1 cellular context compared by ENCODE assay signal in the genomic region with DNA sequence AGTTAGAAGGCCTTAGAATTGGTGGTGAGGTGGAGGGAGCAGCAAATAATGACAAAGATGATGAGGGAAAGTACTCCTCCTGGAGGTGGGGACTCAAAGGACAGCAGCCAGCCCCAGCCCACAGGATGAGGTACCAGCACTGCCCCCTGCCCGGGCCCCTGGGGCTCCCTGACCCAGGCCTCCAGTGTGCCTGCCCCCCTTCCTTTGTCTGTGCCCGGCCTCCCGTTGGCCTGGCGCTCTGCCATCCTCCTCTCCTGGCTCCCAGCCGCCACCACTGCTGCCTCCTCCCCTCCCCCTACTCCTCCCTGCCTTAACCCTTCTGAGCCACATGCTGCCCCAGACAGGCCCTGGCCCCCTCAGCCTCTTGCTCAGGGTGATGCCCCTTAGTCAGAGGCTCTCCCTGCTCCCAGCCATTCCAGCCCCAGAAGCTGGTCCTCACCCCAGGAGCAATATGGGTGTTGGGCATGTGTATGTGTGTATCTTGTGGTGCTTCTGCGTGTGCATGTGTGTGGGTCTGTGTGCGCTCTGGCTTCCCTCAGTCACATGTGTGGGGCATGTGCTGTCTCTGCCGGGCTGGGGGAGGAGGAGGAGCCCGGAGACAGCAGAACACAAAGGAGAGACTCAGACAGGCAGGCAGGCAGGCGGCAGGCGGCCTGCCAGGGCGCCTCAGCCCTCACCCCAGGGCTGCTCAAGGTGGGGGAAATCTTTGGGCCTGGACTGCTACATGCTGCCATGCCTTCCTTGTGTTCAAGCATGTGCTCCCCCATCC.
A peak's percentile ranks its signal among the peaks of the same experiment; 100 is the strongest.
TF ChIP-seq lines count a peak whose summit lies in the region.

No MANE protein-coding gene starts in this region.

TF ChIP-seq in HepG2, 621 proteins besides CTCF, POLR2A, EP300 and RAD21 (continued from another document and continues in another):
- TF ChIP-seq FLYWCH1 (CRISPR knock-in tag; IDR thresholded peaks at IDR 0.05) (no peak), AGO1 (IDR thresholded peaks at IDR 0.05; ENCODE audit: low read depth, low read length, poor library complexity, severe bottlenecking) (no peak), YY1 (IDR thresholded peaks at IDR 0.05; ENCODE audit: insufficient read depth, insufficient replicate concordance, low read depth, low read length) (no peak), POLR2G (IDR thresholded peaks at IDR 0.05; ENCODE audit: low read depth, low read length) (no peak), ZNF572 (CRISPR knock-in tag; IDR thresholded peaks at IDR 0.05) (no peak), SRY (CRISPR knock-in tag; IDR thresholded peaks at IDR 0.05) (no peak), ZNF432 (CRISPR knock-in tag; IDR thresholded peaks at IDR 0.05; ENCODE audit: borderline replicate concordance) (no peak), GLI4 (CRISPR knock-in tag; IDR thresholded peaks at IDR 0.05; ENCODE audit: borderline replicate concordance) (no peak), ZNF44 (CRISPR knock-in tag; IDR thresholded peaks at IDR 0.05) (no peak), ZNF7 (CRISPR knock-in tag; IDR thresholded peaks at IDR 0.05) (no peak), PPARG (CRISPR knock-in tag; conservative IDR thresholded peaks at IDR 0.05) (no peak), ZNF614 (CRISPR knock-in tag; IDR thresholded peaks at IDR 0.05; ENCODE audit: borderline replicate concordance) (no peak), ZNF143 (CRISPR knock-in tag; IDR thresholded peaks at IDR 0.05) (no peak), ZNF383 (CRISPR knock-in tag; IDR thresholded peaks at IDR 0.05; ENCODE audit: borderline replicate concordance) (no peak), POLR2AphosphoS2 (IDR thresholded peaks at IDR 0.05; ENCODE audit: low read depth, low read length) (no peak), RNF2 (conservative IDR thresholded peaks at IDR 0.05; ENCODE audit: low read depth) (no peak), MZF1 (CRISPR knock-in tag; IDR thresholded peaks at IDR 0.05; ENCODE audit: borderline replicate concordance) (no peak), AHR (CRISPR knock-in tag; IDR thresholded peaks at IDR 0.05) (0 out of 2 replicates have a peak, but pooled peaks have one; percentile 22), PCBP2 (optimal IDR thresholded peaks at IDR 0.05; ENCODE audit: low read depth, low read length, poor library complexity, severe bottlenecking) (no peak), NR2C2 (CRISPR knock-in tag; IDR thresholded peaks at IDR 0.05; ENCODE audit: borderline replicate concordance) (no peak), REXO4 (CRISPR knock-in tag; IDR thresholded peaks at IDR 0.05; ENCODE audit: borderline replicate concordance) (no peak), ARNT (IDR thresholded peaks at IDR 0.05) (no peak), ZNF160 (CRISPR knock-in tag; IDR thresholded peaks at IDR 0.05) (no peak), GATA4 (IDR thresholded peaks at IDR 0.05; ENCODE audit: borderline replicate concordance, low read depth) (no peak), CCDC6 (CRISPR knock-in tag; IDR thresholded peaks at IDR 0.05) (no peak), ZFP36L1 (CRISPR knock-in tag; IDR thresholded peaks at IDR 0.05) (no peak), RARG (CRISPR knock-in tag; IDR thresholded peaks at IDR 0.05; ENCODE audit: low read depth) (no peak), ZFP1 (CRISPR knock-in tag; IDR thresholded peaks at IDR 0.05) (no peak), ZNF335 (CRISPR knock-in tag; IDR thresholded peaks at IDR 0.05) (no peak), XRCC5 (optimal IDR thresholded peaks at IDR 0.05; ENCODE audit: low read length) (peak; percentile 58), ZC3H13 (CRISPR knock-in tag; IDR thresholded peaks at IDR 0.05) (no peak), NFYB (CRISPR knock-in tag; IDR thresholded peaks at IDR 0.05) (no peak), ZNF619 (CRISPR knock-in tag; IDR thresholded peaks at IDR 0.05) (no peak), ZNF883 (CRISPR knock-in tag; IDR thresholded peaks at IDR 0.05; ENCODE audit: not compliant biosample characterization) (no peak), ZNF496 (CRISPR knock-in tag; IDR thresholded peaks at IDR 0.05; ENCODE audit: insufficient replicate concordance) (no peak), ZNF30 (CRISPR knock-in tag; IDR thresholded peaks at IDR 0.05) (no peak), ELF1 (CRISPR knock-in tag; IDR thresholded peaks at IDR 0.05) (no peak), ZNF20 (CRISPR knock-in tag; IDR thresholded peaks at IDR 0.05) (no peak), DMAP1 (CRISPR knock-in tag; IDR thresholded peaks at IDR 0.05) (0 out of 2 replicates have a peak, but pooled peaks have one; percentile 38), ZNF567 (CRISPR knock-in tag; IDR thresholded peaks at IDR 0.05; ENCODE audit: borderline replicate concordance) (no peak), ZNF121 (CRISPR knock-in tag; IDR thresholded peaks at IDR 0.05) (no peak), CC2D1A (CRISPR knock-in tag; IDR thresholded peaks at IDR 0.05) (no peak), ARHGAP35 (CRISPR knock-in tag; IDR thresholded peaks at IDR 0.05; ENCODE audit: borderline replicate concordance) (no peak), MAFF (IDR thresholded peaks at IDR 0.05; ENCODE audit: low read depth, low read length) (no peak), ZNF644 (CRISPR knock-in tag; IDR thresholded peaks at IDR 0.05; ENCODE audit: low read depth) (no peak), ZNF562 (CRISPR knock-in tag; IDR thresholded peaks at IDR 0.05; ENCODE audit: borderline replicate concordance) (no peak)
- TF ChIP-seq, protein P1, sequence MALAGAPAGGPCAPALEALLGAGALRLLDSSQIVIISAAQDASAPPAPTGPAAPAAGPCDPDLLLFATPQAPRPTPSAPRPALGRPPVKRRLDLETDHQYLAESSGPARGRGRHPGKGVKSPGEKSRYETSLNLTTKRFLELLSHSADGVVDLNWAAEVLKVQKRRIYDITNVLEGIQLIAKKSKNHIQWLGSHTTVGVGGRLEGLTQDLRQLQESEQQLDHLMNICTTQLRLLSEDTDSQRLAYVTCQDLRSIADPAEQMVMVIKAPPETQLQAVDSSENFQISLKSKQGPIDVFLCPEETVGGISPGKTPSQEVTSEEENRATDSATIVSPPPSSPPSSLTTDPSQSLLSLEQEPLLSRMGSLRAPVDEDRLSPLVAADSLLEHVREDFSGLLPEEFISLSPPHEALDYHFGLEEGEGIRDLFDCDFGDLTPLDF (CRISPR knock-in tag; IDR thresholded peaks at IDR 0.05): no peak
- TF ChIP-seq, protein P2, sequence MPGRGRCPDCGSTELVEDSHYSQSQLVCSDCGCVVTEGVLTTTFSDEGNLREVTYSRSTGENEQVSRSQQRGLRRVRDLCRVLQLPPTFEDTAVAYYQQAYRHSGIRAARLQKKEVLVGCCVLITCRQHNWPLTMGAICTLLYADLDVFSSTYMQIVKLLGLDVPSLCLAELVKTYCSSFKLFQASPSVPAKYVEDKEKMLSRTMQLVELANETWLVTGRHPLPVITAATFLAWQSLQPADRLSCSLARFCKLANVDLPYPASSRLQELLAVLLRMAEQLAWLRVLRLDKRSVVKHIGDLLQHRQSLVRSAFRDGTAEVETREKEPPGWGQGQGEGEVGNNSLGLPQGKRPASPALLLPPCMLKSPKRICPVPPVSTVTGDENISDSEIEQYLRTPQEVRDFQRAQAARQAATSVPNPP (CRISPR knock-in tag; IDR thresholded peaks at IDR 0.05): no peak
- TF ChIP-seq, protein P3, sequence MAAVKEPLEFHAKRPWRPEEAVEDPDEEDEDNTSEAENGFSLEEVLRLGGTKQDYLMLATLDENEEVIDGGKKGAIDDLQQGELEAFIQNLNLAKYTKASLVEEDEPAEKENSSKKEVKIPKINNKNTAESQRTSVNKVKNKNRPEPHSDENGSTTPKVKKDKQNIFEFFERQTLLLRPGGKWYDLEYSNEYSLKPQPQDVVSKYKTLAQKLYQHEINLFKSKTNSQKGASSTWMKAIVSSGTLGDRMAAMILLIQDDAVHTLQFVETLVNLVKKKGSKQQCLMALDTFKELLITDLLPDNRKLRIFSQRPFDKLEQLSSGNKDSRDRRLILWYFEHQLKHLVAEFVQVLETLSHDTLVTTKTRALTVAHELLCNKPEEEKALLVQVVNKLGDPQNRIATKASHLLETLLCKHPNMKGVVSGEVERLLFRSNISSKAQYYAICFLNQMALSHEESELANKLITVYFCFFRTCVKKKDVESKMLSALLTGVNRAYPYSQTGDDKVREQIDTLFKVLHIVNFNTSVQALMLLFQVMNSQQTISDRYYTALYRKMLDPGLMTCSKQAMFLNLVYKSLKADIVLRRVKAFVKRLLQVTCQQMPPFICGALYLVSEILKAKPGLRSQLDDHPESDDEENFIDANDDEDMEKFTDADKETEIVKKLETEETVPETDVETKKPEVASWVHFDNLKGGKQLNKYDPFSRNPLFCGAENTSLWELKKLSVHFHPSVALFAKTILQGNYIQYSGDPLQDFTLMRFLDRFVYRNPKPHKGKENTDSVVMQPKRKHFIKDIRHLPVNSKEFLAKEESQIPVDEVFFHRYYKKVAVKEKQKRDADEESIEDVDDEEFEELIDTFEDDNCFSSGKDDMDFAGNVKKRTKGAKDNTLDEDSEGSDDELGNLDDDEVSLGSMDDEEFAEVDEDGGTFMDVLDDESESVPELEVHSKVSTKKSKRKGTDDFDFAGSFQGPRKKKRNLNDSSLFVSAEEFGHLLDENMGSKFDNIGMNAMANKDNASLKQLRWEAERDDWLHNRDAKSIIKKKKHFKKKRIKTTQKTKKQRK (IDR thresholded peaks at IDR 0.05; ENCODE audit: low read length): no peak
- TF ChIP-seq, protein P4, sequence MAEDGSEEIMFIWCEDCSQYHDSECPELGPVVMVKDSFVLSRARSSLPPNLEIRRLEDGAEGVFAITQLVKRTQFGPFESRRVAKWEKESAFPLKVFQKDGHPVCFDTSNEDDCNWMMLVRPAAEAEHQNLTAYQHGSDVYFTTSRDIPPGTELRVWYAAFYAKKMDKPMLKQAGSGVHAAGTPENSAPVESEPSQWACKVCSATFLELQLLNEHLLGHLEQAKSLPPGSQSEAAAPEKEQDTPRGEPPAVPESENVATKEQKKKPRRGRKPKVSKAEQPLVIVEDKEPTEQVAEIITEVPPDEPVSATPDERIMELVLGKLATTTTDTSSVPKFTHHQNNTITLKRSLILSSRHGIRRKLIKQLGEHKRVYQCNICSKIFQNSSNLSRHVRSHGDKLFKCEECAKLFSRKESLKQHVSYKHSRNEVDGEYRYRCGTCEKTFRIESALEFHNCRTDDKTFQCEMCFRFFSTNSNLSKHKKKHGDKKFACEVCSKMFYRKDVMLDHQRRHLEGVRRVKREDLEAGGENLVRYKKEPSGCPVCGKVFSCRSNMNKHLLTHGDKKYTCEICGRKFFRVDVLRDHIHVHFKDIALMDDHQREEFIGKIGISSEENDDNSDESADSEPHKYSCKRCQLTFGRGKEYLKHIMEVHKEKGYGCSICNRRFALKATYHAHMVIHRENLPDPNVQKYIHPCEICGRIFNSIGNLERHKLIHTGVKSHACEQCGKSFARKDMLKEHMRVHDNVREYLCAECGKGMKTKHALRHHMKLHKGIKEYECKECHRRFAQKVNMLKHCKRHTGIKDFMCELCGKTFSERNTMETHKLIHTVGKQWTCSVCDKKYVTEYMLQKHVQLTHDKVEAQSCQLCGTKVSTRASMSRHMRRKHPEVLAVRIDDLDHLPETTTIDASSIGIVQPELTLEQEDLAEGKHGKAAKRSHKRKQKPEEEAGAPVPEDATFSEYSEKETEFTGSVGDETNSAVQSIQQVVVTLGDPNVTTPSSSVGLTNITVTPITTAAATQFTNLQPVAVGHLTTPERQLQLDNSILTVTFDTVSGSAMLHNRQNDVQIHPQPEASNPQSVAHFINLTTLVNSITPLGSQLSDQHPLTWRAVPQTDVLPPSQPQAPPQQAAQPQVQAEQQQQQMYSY (CRISPR knock-in tag; IDR thresholded peaks at IDR 0.05): no peak
- TF ChIP-seq, protein P5, sequence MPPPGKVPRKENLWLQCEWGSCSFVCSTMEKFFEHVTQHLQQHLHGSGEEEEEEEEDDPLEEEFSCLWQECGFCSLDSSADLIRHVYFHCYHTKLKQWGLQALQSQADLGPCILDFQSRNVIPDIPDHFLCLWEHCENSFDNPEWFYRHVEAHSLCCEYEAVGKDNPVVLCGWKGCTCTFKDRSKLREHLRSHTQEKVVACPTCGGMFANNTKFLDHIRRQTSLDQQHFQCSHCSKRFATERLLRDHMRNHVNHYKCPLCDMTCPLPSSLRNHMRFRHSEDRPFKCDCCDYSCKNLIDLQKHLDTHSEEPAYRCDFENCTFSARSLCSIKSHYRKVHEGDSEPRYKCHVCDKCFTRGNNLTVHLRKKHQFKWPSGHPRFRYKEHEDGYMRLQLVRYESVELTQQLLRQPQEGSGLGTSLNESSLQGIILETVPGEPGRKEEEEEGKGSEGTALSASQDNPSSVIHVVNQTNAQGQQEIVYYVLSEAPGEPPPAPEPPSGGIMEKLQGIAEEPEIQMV (CRISPR knock-in tag; IDR thresholded peaks at IDR 0.05; ENCODE audit: low read depth): no peak
- TF ChIP-seq, protein P6, sequence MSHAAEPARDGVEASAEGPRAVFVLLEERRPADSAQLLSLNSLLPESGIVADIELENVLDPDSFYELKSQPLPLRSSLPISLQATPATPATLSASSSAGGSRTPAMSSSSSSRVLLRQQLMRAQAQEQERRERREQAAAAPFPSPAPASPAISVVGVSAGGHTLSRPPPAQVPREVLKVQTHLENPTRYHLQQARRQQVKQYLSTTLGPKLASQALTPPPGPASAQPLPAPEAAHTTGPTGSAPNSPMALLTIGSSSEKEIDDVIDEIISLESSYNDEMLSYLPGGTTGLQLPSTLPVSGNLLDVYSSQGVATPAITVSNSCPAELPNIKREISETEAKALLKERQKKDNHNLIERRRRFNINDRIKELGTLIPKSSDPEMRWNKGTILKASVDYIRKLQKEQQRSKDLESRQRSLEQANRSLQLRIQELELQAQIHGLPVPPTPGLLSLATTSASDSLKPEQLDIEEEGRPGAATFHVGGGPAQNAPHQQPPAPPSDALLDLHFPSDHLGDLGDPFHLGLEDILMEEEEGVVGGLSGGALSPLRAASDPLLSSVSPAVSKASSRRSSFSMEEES (CRISPR knock-in tag; IDR thresholded peaks at IDR 0.05): peak; percentile 36; the same call in 1 of the 2 replicates
- TF ChIP-seq, protein P7, sequence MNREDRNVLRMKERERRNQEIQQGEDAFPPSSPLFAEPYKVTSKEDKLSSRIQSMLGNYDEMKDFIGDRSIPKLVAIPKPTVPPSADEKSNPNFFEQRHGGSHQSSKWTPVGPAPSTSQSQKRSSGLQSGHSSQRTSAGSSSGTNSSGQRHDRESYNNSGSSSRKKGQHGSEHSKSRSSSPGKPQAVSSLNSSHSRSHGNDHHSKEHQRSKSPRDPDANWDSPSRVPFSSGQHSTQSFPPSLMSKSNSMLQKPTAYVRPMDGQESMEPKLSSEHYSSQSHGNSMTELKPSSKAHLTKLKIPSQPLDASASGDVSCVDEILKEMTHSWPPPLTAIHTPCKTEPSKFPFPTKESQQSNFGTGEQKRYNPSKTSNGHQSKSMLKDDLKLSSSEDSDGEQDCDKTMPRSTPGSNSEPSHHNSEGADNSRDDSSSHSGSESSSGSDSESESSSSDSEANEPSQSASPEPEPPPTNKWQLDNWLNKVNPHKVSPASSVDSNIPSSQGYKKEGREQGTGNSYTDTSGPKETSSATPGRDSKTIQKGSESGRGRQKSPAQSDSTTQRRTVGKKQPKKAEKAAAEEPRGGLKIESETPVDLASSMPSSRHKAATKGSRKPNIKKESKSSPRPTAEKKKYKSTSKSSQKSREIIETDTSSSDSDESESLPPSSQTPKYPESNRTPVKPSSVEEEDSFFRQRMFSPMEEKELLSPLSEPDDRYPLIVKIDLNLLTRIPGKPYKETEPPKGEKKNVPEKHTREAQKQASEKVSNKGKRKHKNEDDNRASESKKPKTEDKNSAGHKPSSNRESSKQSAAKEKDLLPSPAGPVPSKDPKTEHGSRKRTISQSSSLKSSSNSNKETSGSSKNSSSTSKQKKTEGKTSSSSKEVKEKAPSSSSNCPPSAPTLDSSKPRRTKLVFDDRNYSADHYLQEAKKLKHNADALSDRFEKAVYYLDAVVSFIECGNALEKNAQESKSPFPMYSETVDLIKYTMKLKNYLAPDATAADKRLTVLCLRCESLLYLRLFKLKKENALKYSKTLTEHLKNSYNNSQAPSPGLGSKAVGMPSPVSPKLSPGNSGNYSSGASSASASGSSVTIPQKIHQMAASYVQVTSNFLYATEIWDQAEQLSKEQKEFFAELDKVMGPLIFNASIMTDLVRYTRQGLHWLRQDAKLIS (CRISPR knock-in tag; IDR thresholded peaks at IDR 0.05): no peak
